ENCODE assay signal across 13 cellular contexts in genomic region chr10:593421-593820, GRCh38.
"Had no signal": no experiment of that assay in that cellular context is flagged by ENCODE, and none has a peak within 500 bp of the region (broad histone marks: within the 10 kb centered on the region; RNA-seq: fewer than 3 reads in every experiment).

No MANE protein-coding gene starts in this region.

- H3K36me3 ChIP-seq: neural progenitor cell, WERI-Rb-1 had no signal

- ATAC-seq: activated CD8-positive, alpha-beta T cell treated with anti-CD3 and anti-CD28 coated beads, Interleukin-2, amount 10 ng/mL, durations not matched to agents 7 days and 5 days; esophagus mucosa; stimulated activated naive CD8-positive, alpha-beta T cell treated with anti-CD3 and anti-CD28 coated beads, Interleukin-15, Interleukin-2, amounts not matched to agents 100 U/mL and 50 U/mL, for 24 hours had no signal

- H3K27me3 ChIP-seq: neural progenitor cell had no signal

- H3K27ac ChIP-seq: neural progenitor cell, skin epidermis, WERI-Rb-1 had no signal

- DNase-seq: activated CD4-positive, alpha-beta T cell treated with anti-CD3 and anti-CD28 coated beads for 48 hours; activated CD8-positive, alpha-beta memory T cell treated with anti-CD3 and anti-CD28 coated beads, Interleukin-2, amount 50 U/mL, for 4 hours; activated CD8-positive, alpha-beta T cell treated with anti-CD3 and anti-CD28 coated beads, Interleukin-2, amount 10 ng/mL, durations not matched to agents 7 days and 5 days; activated effector memory CD4-positive, alpha-beta T cell treated with anti-CD3 and anti-CD28 coated beads, Interleukin-2, amount 50 U/mL, for 16 hours; activated T-cell treated with anti-CD3 and anti-CD28 coated beads, Interleukin-2, amount 50 U/mL, for 48 hours; foreskin fibroblast; immature natural killer cell; stimulated activated naive CD8-positive, alpha-beta T cell treated with anti-CD3 and anti-CD28 coated beads, Interleukin-15, Interleukin-2, amounts not matched to agents 100 U/mL and 50 U/mL, for 24 hours; WERI-Rb-1 had no signal

- H3K4me3 ChIP-seq: coronary artery, neural progenitor cell, skin epidermis had no signal
